ENCODE assay signal across 17 cellular contexts in genomic region chr1:232557096-232557495, GRCh38.
A peak's percentile ranks its signal among the peaks of the same experiment; 100 is the strongest.
DNase-seq lines count a peak whose midpoint lies in the region; ATAC-seq and TF ChIP-seq lines count a peak whose summit lies in the region.
"Had no signal": no experiment of that assay in that cellular context is flagged by ENCODE, and none has a peak within 500 bp of the region (broad histone marks: within the 10 kb centered on the region; RNA-seq: fewer than 3 reads in every experiment).

No MANE protein-coding gene starts in this region.

- intact Hi-C loops in Caco-2 (cut with micrococcal nuclease; ENCODE audit: unreplicated experiment), result loop anchor here (5.0 to 10.0 kb wide), 2 partner anchors 55 to 172 kb away; no protein-coding TSS in a partner anchor
- intact Hi-C loops in left ventricle myocardium inferior (cut with micrococcal nuclease), result no loop called here
- intact Hi-C loops in mucosa of descending colon (cut with DNase I, micrococcal nuclease), result no loop called here
- intact Hi-C loops in uterus (cut with DNase I; ENCODE audit: low total_unique reads), result no loop called here

- TF ChIP-seq POLR2A in uterus (IDR thresholded peaks at IDR 0.05), result no peak

- H3K4me3 ChIP-seq in Caco-2 (ENCODE audit: low read depth, low read length), result no peak overlapping the region
- H3K4me3 ChIP-seq in left ventricle myocardium inferior, result no peak overlapping the region
- H3K4me3 ChIP-seq in mucosa of descending colon, result no peak overlapping the region
- H3K4me3 ChIP-seq in uterus, result no peak overlapping the region
- H3K4me3 ChIP-seq: GM12878, HAP-1 had no signal

- TF ChIP-seq CTCF in Caco-2 (IDR thresholded peaks at IDR 0.05; ENCODE audit: insufficient read depth in 1 of 2, low read depth in 1 of 2, low read length in 1 of 2, severe bottlenecking in 1 of 2, unreplicated experiment in 1 of 2) (no peak), brain (conservative IDR thresholded peaks at IDR 0.05) (no peak), left ventricle myocardium inferior (IDR thresholded peaks at IDR 0.05; ENCODE audit: borderline replicate concordance) (no peak), mucosa of descending colon (IDR thresholded peaks at IDR 0.05) (no peak), uterus (IDR thresholded peaks at IDR 0.05) (no peak)

- peak overlapping the region; percentile 77 for H3K27ac ChIP-seq in left ventricle myocardium inferior (replicated peaks)
- H3K27ac ChIP-seq in uterus, result no peak overlapping the region

- H3K4me3 Mint-ChIP-seq in Caco-2 (ENCODE audit: unreplicated experiment) (peak overlapping the region; percentile 62), brain (peak overlapping the region in 1 of 5 experiments; percentile 14)
- H3K4me3 Mint-ChIP-seq: CD4-positive, CD25-positive, alpha-beta regulatory T cell had no signal

- CTCF ChIA-PET in Caco-2 (lab: Charles Lee), result interaction anchor here (0.9 to 2.0 kb wide), 3 partner anchors 9 to 73 kb away, joined by 3 to 18 read pairs (median 4); partner anchors contain the start of gene SIPA1L2

- H3K9me3 Mint-ChIP-seq in Caco-2 (ENCODE audit: unreplicated experiment) (no peaks in the 10 kb centered on the region), brain (no peaks in the 10 kb centered on the region)

- H3K4me1 Mint-ChIP-seq in Caco-2 (ENCODE audit: low read depth, unreplicated experiment), result peaks cover 45% of the 10 kb centered on the region
- H3K4me1 Mint-ChIP-seq in brain, result peaks cover 94% of the 10 kb centered on the region
- H3K4me1 Mint-ChIP-seq: CD4-positive, CD25-positive, alpha-beta regulatory T cell had no signal

- ATAC-seq in mucosa of descending colon (peak; percentile 72), HG02885 (IDR thresholded peaks at IDR 0.05; ENCODE audit: poor library complexity, unreplicated experiment) (no peak)
- ATAC-seq: GM12878 had no signal

- H3K27me3 ChIP-seq in Caco-2 (replicated peaks; ENCODE audit: control insufficient read depth, insufficient read depth, low read length), result no peaks in the 10 kb centered on the region
- H3K27me3 ChIP-seq in left ventricle myocardium inferior (ENCODE audit: low read depth), result no peaks in the 10 kb centered on the region
- no peaks in the 10 kb centered on the region for H3K27me3 ChIP-seq in uterus

- H3K4me1 ChIP-seq in Caco-2, result peaks cover 63% of the 10 kb centered on the region
- peaks cover 93% of the 10 kb centered on the region for H3K4me1 ChIP-seq in left ventricle myocardium inferior
- H3K4me1 ChIP-seq in mucosa of descending colon (ENCODE audit: low read depth), result peaks cover 29% of the 10 kb centered on the region
- no peaks in the 10 kb centered on the region for H3K4me1 ChIP-seq in uterus

- POLR2A ChIA-PET in Caco-2 (lab: Charles Lee), result interaction anchor here (0.6 kb wide), 1 partner anchor 57 kb away, joined by 4 read pairs; no protein-coding TSS in a partner anchor

- BruUV-seq in Caco-2 (replicated peaks; lab: Mats Ljungman, UMichigan), result no TSS peak

- DNase-seq in Caco-2 (peak in 1 of 2 experiments; percentile 39), left ventricle myocardium inferior (no peak), mucosa of descending colon (peak in 1 of 3 donors; percentile 32), NCI-H187 treated with DMSO at 0.1 percent for 48 hours (lab: John Stamatoyannopoulos, UW) (no peak), uterus (no peak), dedifferentiated amniotic fluid mesenchymal stem cell (ENCODE audit: extremely low spot score) (no peak)
- DNase-seq: AML-193; Calu3; CD4-positive, CD25-positive, alpha-beta regulatory T cell; KG1; NCI-H1048; NCI-H2107; NCI-H526 treated with DMSO at 0.1 percent for 48 hours had no signal

- H3K27me3 Mint-ChIP-seq in Caco-2 (ENCODE audit: insufficient read depth, unreplicated experiment), result no peaks in the 10 kb centered on the region
- no peaks in the 10 kb centered on the region for H3K27me3 Mint-ChIP-seq in brain

- H3K9me3 ChIP-seq in Caco-2 (no peaks in the 10 kb centered on the region), left ventricle myocardium inferior (replicated peaks) (no peaks in the 10 kb centered on the region), mucosa of descending colon (no peaks in the 10 kb centered on the region), uterus (no peaks in the 10 kb centered on the region)
- H3K9me3 ChIP-seq: HAP-1 had no signal

- peaks cover 6% of the 10 kb centered on the region for H3K36me3 Mint-ChIP-seq in Caco-2 (ENCODE audit: insufficient read depth, unreplicated experiment)
- H3K36me3 Mint-ChIP-seq in brain, result no peaks in the 10 kb centered on the region
- H3K36me3 Mint-ChIP-seq: CD4-positive, CD25-positive, alpha-beta regulatory T cell had no signal

- H3K27ac Mint-ChIP-seq in Caco-2 (ENCODE audit: unreplicated experiment) (peak overlapping the region; percentile 82), brain (peak overlapping the region in 3 of 5 experiments; percentile 6 to 54 (median 50))
- H3K27ac Mint-ChIP-seq: CD4-positive, CD25-positive, alpha-beta regulatory T cell had no signal

- no peaks in the 10 kb centered on the region for H3K36me3 ChIP-seq in Caco-2 (ENCODE audit: control insufficient read depth, insufficient read depth, low read length)
- H3K36me3 ChIP-seq in left ventricle myocardium inferior, result no peaks in the 10 kb centered on the region
- no peaks in the 10 kb centered on the region for H3K36me3 ChIP-seq in mucosa of descending colon (ENCODE audit: low read depth)
- no peaks in the 10 kb centered on the region for H3K36me3 ChIP-seq in uterus
- H3K36me3 ChIP-seq: HAP-1 had no signal
